21 cellular contexts compared by ENCODE assay signal in the genomic region with DNA sequence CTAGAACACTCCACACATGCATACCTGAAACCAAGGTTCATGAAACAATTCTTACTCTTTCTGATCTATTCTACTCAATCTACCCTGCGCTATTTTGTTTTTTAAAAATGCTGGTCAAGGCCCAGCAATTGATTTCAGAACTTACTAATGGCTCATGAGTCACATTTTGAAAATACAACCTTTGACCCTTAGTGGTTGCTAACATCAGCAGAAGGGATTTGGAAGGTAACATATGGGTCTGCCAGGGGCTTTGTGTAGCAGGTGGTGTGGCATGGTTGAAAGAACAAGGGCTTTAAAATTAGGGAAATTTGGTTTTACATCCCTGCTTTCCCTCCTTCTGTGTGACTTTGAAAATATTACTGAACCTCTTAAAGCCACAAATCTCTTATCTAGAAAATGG.
DNase-seq lines count a peak whose midpoint lies in the region; TF ChIP-seq lines count a peak whose summit lies in the region.
"Had no signal": no experiment of that assay in that cellular context is flagged by ENCODE, and none has a peak within 500 bp of the region (broad histone marks: within the 10 kb centered on the region; RNA-seq: fewer than 3 reads in every experiment).

No MANE protein-coding gene starts in this region.

- DNase-seq in ELR (ENCODE audit: low read depth) = peak; percentile 13
- peak; percentile 29 for DNase-seq in NCI-H2171 (lab: John Stamatoyannopoulos, UW)
- peak; percentile 52 for DNase-seq in astrocyte of the spinal cord (ENCODE audit: low read depth, low spot score)
- peak; percentile 7 for DNase-seq in kidney tubule cell (ENCODE audit: low spot score)
- no peak for DNase-seq in GM13977 (ENCODE audit: low spot score)
- no peak for DNase-seq in inferior parietal cortex (ENCODE audit: extremely low spot score)
- DNase-seq in activated CD4-positive, CD25-positive, alpha-beta regulatory T cell (lab: John Stamatoyannopoulos, UW) = no peak
- no peak for DNase-seq in NCI-H146 treated with DMSO at 0.1 percent for 48 hours (lab: John Stamatoyannopoulos, UW; ENCODE audit: unreplicated experiment)
- DNase-seq: activated CD4-positive, alpha-beta T cell treated with anti-CD3 and anti-CD28 coated beads, Interleukin-2, amount 50 U/mL, for 1 hour; activated CD8-positive, alpha-beta memory T cell treated with anti-CD3 and anti-CD28 coated beads, Interleukin-2, amount 50 U/mL, for 48 hours; activated naive CD8-positive, alpha-beta T cell treated with anti-CD3 and anti-CD28 coated beads, Interleukin-2, amount 10 ng/mL, durations not matched to agents 7 days and 5 days; BE2C; colonic mucosa; DND-41; NCI-H1930; psoas muscle; small intestine; T-helper 2 cell; uterus had no signal

- no peak for TF ChIP-seq CTCF in astrocyte of the spinal cord (IDR thresholded peaks at IDR 0.05; ENCODE audit: low read depth, low read length)
- no peak for TF ChIP-seq CTCF in GM13977 (IDR thresholded peaks at IDR 0.05; ENCODE audit: extremely low read depth, insufficient read depth, missing control alignments)

- in situ Hi-C loops in astrocyte of the spinal cord (cut with HindIII; ENCODE audit: low sequenced_read_pairs) = no loop called here
- in situ Hi-C loops in GM13977 (cut with MboI; ENCODE audit: low pct_unique_long_range_greater_than_20kb, low sequenced_read_pairs, unreplicated experiment) = no loop called here

- H3K4me3 ChIP-seq in astrocyte of the spinal cord (ENCODE audit: low read depth, low read length) = no peak overlapping the region
- H3K4me3 ChIP-seq: colonic mucosa, K562, neural progenitor cell, psoas muscle, uterus had no signal

Comparison
In these comparisons a context has a peak if more than half of its experiments do, and no peak if none do; other contexts are left out.
1. DNase-seq: peak in ELR (single experiment), NCI-H2171 (single experiment), astrocyte of the spinal cord (single experiment) and kidney tubule cell (single experiment); none in GM13977 (single experiment), inferior parietal cortex (single experiment), activated CD4-positive, CD25-positive, alpha-beta regulatory T cell (0 of 4) and NCI-H146 treated with DMSO at 0.1 percent for 48 hours (single experiment).